ENCODE assay signal across 22 cellular contexts in genomic region chr6:132174919-132175318, GRCh38.
"Had no signal": no experiment of that assay in that cellular context is flagged by ENCODE, and none has a peak within 500 bp of the region (broad histone marks: within the 10 kb centered on the region; RNA-seq: fewer than 3 reads in every experiment).

No MANE protein-coding gene starts in this region.

- H3K27me3 ChIP-seq: esophagus muscularis mucosa, foreskin keratinocyte, gastroesophageal sphincter, heart left ventricle, hepatocyte, left lung had no signal

- H3K4me1 ChIP-seq: esophagus muscularis mucosa, foreskin keratinocyte, gastroesophageal sphincter, heart left ventricle, left lung, lower lobe of right lung had no signal

- DNase-seq: dermis blood vessel endothelial cell; dorsolateral prefrontal cortex; effector CD4-positive, alpha-beta T cell; effector memory CD4-positive, alpha-beta T cell; foreskin keratinocyte; heart left ventricle; hypothalamus; left cardiac atrium; left lung; left ventricle myocardium superior; lower lobe of right lung; mesenchymal stem cell; midbrain had no signal

- H3K36me3 ChIP-seq: esophagus muscularis mucosa, gastroesophageal sphincter, heart left ventricle, left lung, lower lobe of right lung had no signal

- H3K4me2 ChIP-seq: hepatocyte had no signal

- H3K79me2 ChIP-seq: hepatocyte had no signal

- H3K4me3 ChIP-seq: coronary artery, dorsolateral prefrontal cortex, esophagus muscularis mucosa, gastroesophageal sphincter, heart left ventricle, hepatocyte, left lung, lower lobe of right lung had no signal

- H3K27ac ChIP-seq: coronary artery, dorsolateral prefrontal cortex, esophagus muscularis mucosa, foreskin keratinocyte, gastroesophageal sphincter, heart left ventricle, hepatocyte, left lung, lower lobe of right lung had no signal

- FAIRE-seq: colon, endothelial cell of umbilical vein, frontal cortex, islet of Langerhans, keratinocyte had no signal

- H2AFZ ChIP-seq: hepatocyte had no signal

- ATAC-seq: foreskin keratinocyte, gastroesophageal sphincter, heart left ventricle, left cardiac atrium, left lung, left ventricle myocardium superior, lower lobe of right lung had no signal
